Comparison of ENCODE assay signal across 8 cellular contexts in genomic region chr10:115706482-115707076, GRCh38.
A peak's percentile ranks its signal among the peaks of the same experiment; 100 is the strongest.
DNase-seq lines count a peak whose midpoint lies in the region; ATAC-seq and TF ChIP-seq lines count a peak whose summit lies in the region.

No MANE protein-coding gene starts in this region.

- H3K27ac ChIP-seq in osteoblast (ENCODE audit: low read depth, low read length) (no peak overlapping the region), aorta (ENCODE audit: low read depth in 1 of 2, low read length in 2 of 2) (no peak overlapping the region), colonic mucosa (no peak overlapping the region)

- peak overlapping the region; percentile 77 for H3K27ac Mint-ChIP-seq in chondrocyte (ENCODE audit: unreplicated experiment)
- H3K27ac Mint-ChIP-seq in activated T-helper 1 cell treated with anti-CD3 and anti-CD28 coated beads, Interleukin-12 subunit alpha, Interleukin-12 subunit beta, Interleukin-2, Interleukin-4 antibody, amounts not matched to agents 30 ng/mL and 10 ng/mL and 1 ng/mL, durations not matched to agents 14 hours and 24 hours and 36 hours: no peak overlapping the region

- H3K9ac ChIP-seq in Loucy (ENCODE audit: low read depth, low read length, poor library complexity, severe bottlenecking) (no peak overlapping the region), colonic mucosa (ENCODE audit: low read depth in 2 of 2, low read length in 2 of 2) (no peak overlapping the region)

- no peak for ATAC-seq in aorta (ENCODE audit: low FRiP score)
- ATAC-seq in GM21825 (IDR thresholded peaks at IDR 0.05; ENCODE audit: unreplicated experiment): no peak

- no peak overlapping the region for H3K4me3 Mint-ChIP-seq in chondrocyte (ENCODE audit: unreplicated experiment)
- no peak overlapping the region for H3K4me3 Mint-ChIP-seq in activated T-helper 1 cell treated with anti-CD3 and anti-CD28 coated beads, Interleukin-12 subunit alpha, Interleukin-12 subunit beta, Interleukin-2, Interleukin-4 antibody, amounts not matched to agents 30 ng/mL and 10 ng/mL and 1 ng/mL, durations not matched to agents 14 hours and 24 hours and 36 hours

- intact Hi-C loops in activated T-helper 1 cell treated with anti-CD3 and anti-CD28 coated beads, Interleukin-12 subunit alpha, Interleukin-12 subunit beta, Interleukin-2, Interleukin-4 antibody, amounts not matched to agents 30 ng/mL and 10 ng/mL and 1 ng/mL, durations not matched to agents 14 hours and 24 hours and 36 hours (cut with micrococcal nuclease): no loop called here
- intact Hi-C loops in aorta (cut with DNase I): loop anchor here (5.0 to 10.0 kb wide), 2 partner anchors 581 to 678 kb away; no protein-coding TSS in a partner anchor
- intact Hi-C loops in colonic mucosa (cut with DNase I): loop anchor here (5.0 to 10.0 kb wide), 2 partner anchors 581 to 678 kb away; no protein-coding TSS in a partner anchor

- no peaks in the 10 kb centered on the region for H3K4me1 ChIP-seq in Loucy (ENCODE audit: insufficient read depth, low read length, poor library complexity, severe bottlenecking)
- H3K4me1 ChIP-seq in osteoblast (ENCODE audit: insufficient read depth, low read length): peaks cover 4% of the 10 kb centered on the region
- H3K4me1 ChIP-seq in aorta (ENCODE audit: control insufficient read depth in 1 of 2, insufficient read depth in 2 of 2, low read length in 2 of 2): no peaks in the 10 kb centered on the region
- H3K4me1 ChIP-seq in colonic mucosa: no peaks in the 10 kb centered on the region

- no peak overlapping the region for H3K4me3 ChIP-seq in GM12864 (ENCODE audit: low read depth, low read length)
- H3K4me3 ChIP-seq in Loucy (ENCODE audit: low read length, poor library complexity, severe bottlenecking): no peak overlapping the region
- H3K4me3 ChIP-seq in osteoblast (ENCODE audit: insufficient read depth, low read length): no peak overlapping the region
- no peak overlapping the region for H3K4me3 ChIP-seq in aorta (ENCODE audit: low read length in 2 of 2)
- H3K4me3 ChIP-seq in colonic mucosa: no peak overlapping the region

- H3K79me2 ChIP-seq in Loucy (ENCODE audit: insufficient read depth, low read length): no peaks in the 10 kb centered on the region
- no peaks in the 10 kb centered on the region for H3K79me2 ChIP-seq in osteoblast (ENCODE audit: insufficient read depth, low read length)

- H3K9me3 Mint-ChIP-seq in chondrocyte (ENCODE audit: low read depth): peaks cover 8% of the 10 kb centered on the region
- H3K9me3 Mint-ChIP-seq in activated T-helper 1 cell treated with anti-CD3 and anti-CD28 coated beads, Interleukin-12 subunit alpha, Interleukin-12 subunit beta, Interleukin-2, Interleukin-4 antibody, amounts not matched to agents 30 ng/mL and 10 ng/mL and 1 ng/mL, durations not matched to agents 14 hours and 24 hours and 36 hours: no peaks in the 10 kb centered on the region

- H3K9me3 ChIP-seq in Loucy (ENCODE audit: insufficient read depth, low read depth, low read length) (no peaks in the 10 kb centered on the region), osteoblast (ENCODE audit: low read depth, low read length) (no peaks in the 10 kb centered on the region), aorta (ENCODE audit: control insufficient read depth, low read length) (no peaks in the 10 kb centered on the region), colonic mucosa (no peaks in the 10 kb centered on the region)

- H4K20me1 ChIP-seq in Loucy (ENCODE audit: insufficient read depth, low read length, poor library complexity, severe bottlenecking): no peaks in the 10 kb centered on the region
- H4K20me1 ChIP-seq in osteoblast (ENCODE audit: insufficient read depth, low read length): no peaks in the 10 kb centered on the region

- H2AFZ ChIP-seq in Loucy (ENCODE audit: low read length): no peak overlapping the region
- H2AFZ ChIP-seq in osteoblast (ENCODE audit: low read length): no peak overlapping the region

- 51 to 53% methylated on average over 2 of the region's 2 CpGs for WGBS in aorta, 2 donors

- no peaks in the 10 kb centered on the region for H3K36me3 ChIP-seq in Loucy (ENCODE audit: insufficient read depth, low read length)
- no peaks in the 10 kb centered on the region for H3K36me3 ChIP-seq in osteoblast (ENCODE audit: insufficient read depth, low read length)
- H3K36me3 ChIP-seq in aorta (ENCODE audit: control insufficient read depth in 1 of 2, insufficient read depth in 2 of 2, low read length in 1 of 2): no peaks in the 10 kb centered on the region
- no peaks in the 10 kb centered on the region for H3K36me3 ChIP-seq in colonic mucosa

- H3F3A ChIP-seq in Loucy (ENCODE audit: low read depth): no peaks in the 10 kb centered on the region

- DNase-seq in GM12864 (ENCODE audit: low read depth): no peak
- DNase-seq in chondrocyte (ENCODE audit: low spot score): no peak
- DNase-seq in osteoblast (ENCODE audit: insufficient read length, low spot score, missing footprints): no peak
- DNase-seq in activated T-helper 1 cell treated with anti-CD3 and anti-CD28 coated beads, Interleukin-12 subunit alpha, Interleukin-12 subunit beta, Interleukin-2, Interleukin-4 antibody, amounts not matched to agents 30 ng/mL and 10 ng/mL and 1 ng/mL, durations not matched to agents 14 hours and 24 hours and 36 hours (ENCODE audit: low spot score): no peak
- no peak for DNase-seq in aorta
- no peak for DNase-seq in colonic mucosa

- no peaks in the 10 kb centered on the region for H3K27me3 ChIP-seq in Loucy (ENCODE audit: insufficient read depth, low read length, poor library complexity, severe bottlenecking)
- peaks cover 2% of the 10 kb centered on the region for H3K27me3 ChIP-seq in osteoblast (ENCODE audit: insufficient read depth, low read length)
- no peaks in the 10 kb centered on the region for H3K27me3 ChIP-seq in aorta (ENCODE audit: control insufficient read depth in 1 of 2, insufficient read depth in 2 of 2, low read length in 1 of 2)
- no peaks in the 10 kb centered on the region for H3K27me3 ChIP-seq in colonic mucosa

- no peaks in the 10 kb centered on the region for H3K27me3 Mint-ChIP-seq in chondrocyte (ENCODE audit: low read depth)
- H3K27me3 Mint-ChIP-seq in activated T-helper 1 cell treated with anti-CD3 and anti-CD28 coated beads, Interleukin-12 subunit alpha, Interleukin-12 subunit beta, Interleukin-2, Interleukin-4 antibody, amounts not matched to agents 30 ng/mL and 10 ng/mL and 1 ng/mL, durations not matched to agents 14 hours and 24 hours and 36 hours (ENCODE audit: insufficient read depth): no peaks in the 10 kb centered on the region

- H3K4me1 Mint-ChIP-seq in chondrocyte (ENCODE audit: low read depth): peaks cover 33% of the 10 kb centered on the region
- no peaks in the 10 kb centered on the region for H3K4me1 Mint-ChIP-seq in activated T-helper 1 cell treated with anti-CD3 and anti-CD28 coated beads, Interleukin-12 subunit alpha, Interleukin-12 subunit beta, Interleukin-2, Interleukin-4 antibody, amounts not matched to agents 30 ng/mL and 10 ng/mL and 1 ng/mL, durations not matched to agents 14 hours and 24 hours and 36 hours (ENCODE audit: low read depth)

- H3K4me2 ChIP-seq in Loucy (ENCODE audit: low read depth, low read length, poor library complexity, severe bottlenecking) (no peak overlapping the region), osteoblast (ENCODE audit: insufficient read depth, low read length) (no peak overlapping the region)

- H3K36me3 Mint-ChIP-seq in chondrocyte (ENCODE audit: low read depth): peaks cover 6% of the 10 kb centered on the region
- no peaks in the 10 kb centered on the region for H3K36me3 Mint-ChIP-seq in activated T-helper 1 cell treated with anti-CD3 and anti-CD28 coated beads, Interleukin-12 subunit alpha, Interleukin-12 subunit beta, Interleukin-2, Interleukin-4 antibody, amounts not matched to agents 30 ng/mL and 10 ng/mL and 1 ng/mL, durations not matched to agents 14 hours and 24 hours and 36 hours (ENCODE audit: low read depth)

- no peaks in the 10 kb centered on the region for H3K9me2 ChIP-seq in Loucy (replicated peaks; ENCODE audit: low read depth, low read length)

- TF ChIP-seq CTCF in GM12864 (IDR thresholded peaks at IDR 0.05; ENCODE audit: low read depth, low read length, missing control alignments): peak; percentile 29
- peak; percentile 88 for TF ChIP-seq CTCF in Loucy (conservative IDR thresholded peaks at IDR 0.05; ENCODE audit: low read length)
- TF ChIP-seq CTCF in chondrocyte (IDR thresholded peaks at IDR 0.05): peak; percentile 93
- TF ChIP-seq CTCF in osteoblast (IDR thresholded peaks at IDR 0.05; ENCODE audit: extremely low read depth, low read depth, low read length): peak; percentile 60
- no peak for TF ChIP-seq CTCF in colonic mucosa (IDR thresholded peaks at IDR 0.05)
